1 cellular context compared by ENCODE assay signal in the genomic region with DNA sequence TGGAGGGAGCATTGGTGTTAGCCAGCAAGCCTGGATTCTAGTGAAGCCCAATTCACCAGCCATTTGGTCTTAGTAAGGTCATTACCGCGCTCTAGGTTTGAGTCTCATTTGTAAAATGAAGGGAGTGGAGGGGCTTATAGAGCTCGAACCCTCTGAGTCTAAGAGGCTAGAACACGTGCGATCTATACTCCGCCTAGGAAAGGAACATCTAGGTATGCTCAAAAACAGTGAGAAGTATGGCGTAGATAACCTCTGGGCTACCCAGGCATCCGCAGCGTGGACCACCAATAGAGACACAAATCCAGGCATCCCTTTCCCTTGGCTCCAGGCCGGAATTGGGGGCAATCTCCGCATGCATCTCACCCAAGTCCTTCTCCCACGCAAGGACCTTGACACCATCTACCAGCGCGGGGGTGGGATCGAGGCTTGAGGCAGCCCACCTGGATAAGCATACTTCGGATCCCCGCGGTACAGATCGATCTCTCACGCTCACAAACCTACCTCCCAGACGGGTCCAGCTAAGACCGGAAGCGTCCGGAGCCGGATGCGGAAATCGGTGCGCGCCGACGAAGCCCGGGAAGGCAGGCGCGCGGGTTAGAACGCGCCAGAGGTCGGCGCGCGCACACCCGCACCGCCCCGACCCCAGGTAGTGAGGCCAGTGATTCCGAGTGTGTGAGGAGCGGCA.
TF ChIP-seq lines count a peak whose summit lies in the region.

TSS of gene METTL25B (plus strand) at position 556 of the 685 bp plus-strand sequence. CDS start 636 bp downstream, outside the sequence.

TF ChIP-seq in HepG2, 621 proteins besides CTCF, POLR2A, EP300 and RAD21 (continued from another document and continues in another):
- peak; percentile 2 for TF ChIP-seq ZNF407 (CRISPR knock-in tag; IDR thresholded peaks at IDR 0.05; ENCODE audit: not compliant biosample characterization)
- TF ChIP-seq ZNF333 (CRISPR knock-in tag; IDR thresholded peaks at IDR 0.05; ENCODE audit: borderline replicate concordance): no peak
- TF ChIP-seq MTF2 (CRISPR knock-in tag; IDR thresholded peaks at IDR 0.05; ENCODE audit: borderline replicate concordance): no peak
- TF ChIP-seq KDM5A (IDR thresholded peaks at IDR 0.05; ENCODE audit: borderline replicate concordance, low read length): peak; percentile 79
- TF ChIP-seq ZNF543 (CRISPR knock-in tag; IDR thresholded peaks at IDR 0.05): no peak
- TF ChIP-seq ZNF264 (CRISPR knock-in tag; IDR thresholded peaks at IDR 0.05): no peak
- TF ChIP-seq, protein P1, sequence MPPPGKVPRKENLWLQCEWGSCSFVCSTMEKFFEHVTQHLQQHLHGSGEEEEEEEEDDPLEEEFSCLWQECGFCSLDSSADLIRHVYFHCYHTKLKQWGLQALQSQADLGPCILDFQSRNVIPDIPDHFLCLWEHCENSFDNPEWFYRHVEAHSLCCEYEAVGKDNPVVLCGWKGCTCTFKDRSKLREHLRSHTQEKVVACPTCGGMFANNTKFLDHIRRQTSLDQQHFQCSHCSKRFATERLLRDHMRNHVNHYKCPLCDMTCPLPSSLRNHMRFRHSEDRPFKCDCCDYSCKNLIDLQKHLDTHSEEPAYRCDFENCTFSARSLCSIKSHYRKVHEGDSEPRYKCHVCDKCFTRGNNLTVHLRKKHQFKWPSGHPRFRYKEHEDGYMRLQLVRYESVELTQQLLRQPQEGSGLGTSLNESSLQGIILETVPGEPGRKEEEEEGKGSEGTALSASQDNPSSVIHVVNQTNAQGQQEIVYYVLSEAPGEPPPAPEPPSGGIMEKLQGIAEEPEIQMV (CRISPR knock-in tag; IDR thresholded peaks at IDR 0.05; ENCODE audit: low read depth): no peak
- no peak for TF ChIP-seq CENPBD1 (CRISPR knock-in tag; IDR thresholded peaks at IDR 0.05; ENCODE audit: borderline replicate concordance, low read depth)
- no peak for TF ChIP-seq THYN1 (CRISPR knock-in tag; IDR thresholded peaks at IDR 0.05; ENCODE audit: borderline replicate concordance, low read depth)
- no peak for TF ChIP-seq ZBTB34 (CRISPR knock-in tag; IDR thresholded peaks at IDR 0.05)
- no peak for TF ChIP-seq ZNF3 (CRISPR knock-in tag; IDR thresholded peaks at IDR 0.05)
- TF ChIP-seq ZNF367 (CRISPR knock-in tag; IDR thresholded peaks at IDR 0.05; ENCODE audit: borderline replicate concordance): no peak
- TF ChIP-seq ZNF720 (CRISPR knock-in tag; IDR thresholded peaks at IDR 0.05): no peak
- no peak for TF ChIP-seq TOE1 (CRISPR knock-in tag; IDR thresholded peaks at IDR 0.05)
- TF ChIP-seq, protein P2, sequence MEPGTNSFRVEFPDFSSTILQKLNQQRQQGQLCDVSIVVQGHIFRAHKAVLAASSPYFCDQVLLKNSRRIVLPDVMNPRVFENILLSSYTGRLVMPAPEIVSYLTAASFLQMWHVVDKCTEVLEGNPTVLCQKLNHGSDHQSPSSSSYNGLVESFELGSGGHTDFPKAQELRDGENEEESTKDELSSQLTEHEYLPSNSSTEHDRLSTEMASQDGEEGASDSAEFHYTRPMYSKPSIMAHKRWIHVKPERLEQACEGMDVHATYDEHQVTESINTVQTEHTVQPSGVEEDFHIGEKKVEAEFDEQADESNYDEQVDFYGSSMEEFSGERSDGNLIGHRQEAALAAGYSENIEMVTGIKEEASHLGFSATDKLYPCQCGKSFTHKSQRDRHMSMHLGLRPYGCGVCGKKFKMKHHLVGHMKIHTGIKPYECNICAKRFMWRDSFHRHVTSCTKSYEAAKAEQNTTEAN (CRISPR knock-in tag; conservative IDR thresholded peaks at IDR 0.05): no peak
- no peak for TF ChIP-seq NFKB2 (CRISPR knock-in tag; IDR thresholded peaks at IDR 0.05; ENCODE audit: borderline replicate concordance)
- no peak for TF ChIP-seq SYNCRIP (IDR thresholded peaks at IDR 0.05; ENCODE audit: insufficient read depth, low read depth, low read length)
- no peak for TF ChIP-seq ZNF20 (CRISPR knock-in tag; IDR thresholded peaks at IDR 0.05)
- no peak for TF ChIP-seq CC2D1A (CRISPR knock-in tag; IDR thresholded peaks at IDR 0.05)
- TF ChIP-seq ZNF792 (CRISPR knock-in tag; IDR thresholded peaks at IDR 0.05): 0 out of 2 replicates have a peak, but pooled peaks have one; percentile 44
- TF ChIP-seq ZNF12 (CRISPR knock-in tag; IDR thresholded peaks at IDR 0.05): no peak
- no peak for TF ChIP-seq EEA1 (CRISPR knock-in tag; IDR thresholded peaks at IDR 0.05; ENCODE audit: borderline replicate concordance)
- TF ChIP-seq ATF6 (CRISPR knock-in tag; conservative IDR thresholded peaks at IDR 0.05): 0 out of 2 replicates have a peak, but pooled peaks have one; percentile 35
- TF ChIP-seq, protein P3, sequence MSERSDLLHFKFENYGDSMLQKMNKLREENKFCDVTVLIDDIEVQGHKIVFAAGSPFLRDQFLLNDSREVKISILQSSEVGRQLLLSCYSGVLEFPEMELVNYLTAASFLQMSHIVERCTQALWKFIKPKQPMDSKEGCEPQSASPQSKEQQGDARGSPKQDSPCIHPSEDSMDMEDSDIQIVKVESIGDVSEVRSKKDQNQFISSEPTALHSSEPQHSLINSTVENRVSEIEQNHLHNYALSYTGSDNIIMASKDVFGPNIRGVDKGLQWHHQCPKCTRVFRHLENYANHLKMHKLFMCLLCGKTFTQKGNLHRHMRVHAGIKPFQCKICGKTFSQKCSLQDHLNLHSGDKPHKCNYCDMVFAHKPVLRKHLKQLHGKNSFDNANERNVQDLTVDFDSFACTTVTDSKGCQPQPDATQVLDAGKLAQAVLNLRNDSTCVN (CRISPR knock-in tag; IDR thresholded peaks at IDR 0.05; ENCODE audit: borderline replicate concordance): peak; percentile 8; the same call in 1 of the 2 replicates
- no peak for TF ChIP-seq ZNF432 (CRISPR knock-in tag; IDR thresholded peaks at IDR 0.05; ENCODE audit: borderline replicate concordance)
- TF ChIP-seq TCF7 (IDR thresholded peaks at IDR 0.05; ENCODE audit: low read depth): no peak
- no peak; the same call in 1 of the 2 replicates for TF ChIP-seq ZMYM4 (CRISPR knock-in tag; IDR thresholded peaks at IDR 0.05)
- TF ChIP-seq, protein P4, sequence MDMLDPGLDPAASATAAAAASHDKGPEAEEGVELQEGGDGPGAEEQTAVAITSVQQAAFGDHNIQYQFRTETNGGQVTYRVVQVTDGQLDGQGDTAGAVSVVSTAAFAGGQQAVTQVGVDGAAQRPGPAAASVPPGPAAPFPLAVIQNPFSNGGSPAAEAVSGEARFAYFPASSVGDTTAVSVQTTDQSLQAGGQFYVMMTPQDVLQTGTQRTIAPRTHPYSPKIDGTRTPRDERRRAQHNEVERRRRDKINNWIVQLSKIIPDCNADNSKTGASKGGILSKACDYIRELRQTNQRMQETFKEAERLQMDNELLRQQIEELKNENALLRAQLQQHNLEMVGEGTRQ (IDR thresholded peaks at IDR 0.05; ENCODE audit: low read depth, low read length): no peak
- TF ChIP-seq, protein P4 (CRISPR knock-in tag; IDR thresholded peaks at IDR 0.05; ENCODE audit: borderline replicate concordance): no peak
- no peak for TF ChIP-seq ZNF253 (CRISPR knock-in tag; IDR thresholded peaks at IDR 0.05; ENCODE audit: borderline replicate concordance)
- TF ChIP-seq ZBTB37 (CRISPR knock-in tag; IDR thresholded peaks at IDR 0.05): no peak
- TF ChIP-seq ZNF678 (CRISPR knock-in tag; IDR thresholded peaks at IDR 0.05): peak; percentile 40; the same call in 1 of the 2 replicates
- no peak for TF ChIP-seq GTF3A (CRISPR knock-in tag; conservative IDR thresholded peaks at IDR 0.05)
